Comparison of ENCODE assay signal across 31 cellular contexts in genomic region chr5:41980870-41981269, GRCh38. TPM values are rescaled to one million over a fixed set of nuclear protein-coding genes. Genes with fewer than 3 reads are reported as not detected.
DNase-seq lines count a peak whose midpoint lies in the region; ATAC-seq, FAIRE-seq and TF ChIP-seq lines count a peak whose summit lies in the region.
"Had no signal": no experiment of that assay in that cellular context is flagged by ENCODE, and none has a peak within 500 bp of the region (broad histone marks: within the 10 kb centered on the region; RNA-seq: fewer than 3 reads in every experiment).

No MANE protein-coding gene starts in this region.

- in situ Hi-C loops in IMR-90 (cut with MboI; ENCODE audit: low sequenced_read_pairs) (no loop called here), K562 (cut with MboI) (no loop called here)

- BruUV-seq in IMR-90 (replicated peaks; lab: Mats Ljungman, UMichigan), result no TSS peak
- no TSS peak for BruUV-seq in K562 (replicated peaks; lab: Mats Ljungman, UMichigan)

- no peaks in the 10 kb centered on the region for H3K36me3 ChIP-seq in IMR-90 (ENCODE audit: control insufficient read depth, insufficient read depth, low read length)
- no peaks in the 10 kb centered on the region for H3K36me3 ChIP-seq in K562 (ENCODE audit: control insufficient read depth, insufficient read depth, low read length)
- H3K36me3 ChIP-seq: BE2C; BLaER1; BLaER1 treated with 17β-estradiol and CSF1 and Interleukin-3, amounts not matched to agents 10 nM and 100 nM had no signal

- no peaks in the 10 kb centered on the region for H4K20me1 ChIP-seq in IMR-90 (ENCODE audit: insufficient read depth, low read length)
- H4K20me1 ChIP-seq in K562 (replicated peaks; ENCODE audit: control insufficient read depth, insufficient read depth, low read length), result no peaks in the 10 kb centered on the region
- H4K20me1 ChIP-seq: BLaER1; BLaER1 treated with 17β-estradiol and CSF1 and Interleukin-3, amounts not matched to agents 10 nM and 100 nM had no signal

- TF ChIP-seq POLR2A in A549 (IDR thresholded peaks at IDR 0.05; ENCODE audit: low read length), result no peak
- TF ChIP-seq POLR2A in IMR-90 (IDR thresholded peaks at IDR 0.05; ENCODE audit: low read depth, low read length), result no peak
- TF ChIP-seq POLR2A in K562 (conservative IDR thresholded peaks at IDR 0.05), result no peak

- CTCF ChIA-PET in A549 (lab: Yijun Ruan, JAX) (no interaction called here), IMR-90 (lab: Yijun Ruan, JAX) (no interaction called here), K562 (lab: Yijun Ruan, JAX; ENCODE audit: low intra/inter-chr PET ratio) (no interaction called here)

- dilution Hi-C loops in IMR-90 (cut with HindIII; ENCODE audit: low sequenced_read_pairs, unreplicated experiment), result no loop called here

- H2BK15ac ChIP-seq in IMR-90 (ENCODE audit: low read depth, low read length), result no peak overlapping the region

- H3K56ac ChIP-seq in IMR-90 (ENCODE audit: extremely low read depth, insufficient read depth, low read length), result no peak overlapping the region

- no peak overlapping the region for H3K23ac ChIP-seq in IMR-90 (ENCODE audit: low read depth, low read length)

- no peak overlapping the region for H3K27ac ChIP-seq in A549
- no peak overlapping the region for H3K27ac ChIP-seq in IMR-90 (ENCODE audit: insufficient read depth, low read length)
- H3K27ac ChIP-seq in K562 (ENCODE audit: extremely low read depth, low read depth, low read length), result no peak overlapping the region
- H3K27ac ChIP-seq: 22Rv1; BLaER1; BLaER1 treated with 17β-estradiol and CSF1 and Interleukin-3, amounts not matched to agents 10 nM and 100 nM; C4-2B had no signal

- no peak overlapping the region for H4K5ac ChIP-seq in IMR-90 (ENCODE audit: low read depth, low read length)

- H3K4me3 ChIP-seq in A549, result no peak overlapping the region
- H3K4me3 ChIP-seq in IMR-90 (ENCODE audit: insufficient read depth, low read depth, low read length), result no peak overlapping the region
- H3K4me3 ChIP-seq in K562, result no peak overlapping the region
- H3K4me3 ChIP-seq: BLaER1; BLaER1 treated with 17β-estradiol and CSF1 and Interleukin-3, amounts not matched to agents 10 nM and 100 nM had no signal

- H2BK120ac ChIP-seq in IMR-90 (ENCODE audit: low read depth, low read length), result no peak overlapping the region

- TF ChIP-seq EP300 in A549 (IDR thresholded peaks at IDR 0.05), result no peak
- TF ChIP-seq EP300 in K562 (IDR thresholded peaks at IDR 0.05; ENCODE audit: low read length), result no peak

- TF ChIP-seq CTCF in A549 (IDR thresholded peaks at IDR 0.05) (no peak), IMR-90 (conservative IDR thresholded peaks at IDR 0.05; ENCODE audit: low read depth, low read length) (no peak), K562 (IDR thresholded peaks at IDR 0.05 in 2 of 3, conservative IDR thresholded peaks at IDR 0.05 in 1 of 3; ENCODE audit: insufficient read depth in 2 of 3, low read depth in 1 of 3, low read length in 3 of 3) (no peak)

- no peak overlapping the region for H3K14ac ChIP-seq in IMR-90 (replicated peaks; ENCODE audit: low read depth, low read length)

- H3K4me2 ChIP-seq in A549 (no peak overlapping the region), IMR-90 (ENCODE audit: low read depth, low read length) (no peak overlapping the region), K562 (ENCODE audit: insufficient read depth, low read length) (no peak overlapping the region)
- H3K4me2 ChIP-seq: BLaER1; BLaER1 treated with 17β-estradiol and CSF1 and Interleukin-3, amounts not matched to agents 10 nM and 100 nM had no signal

- no peak overlapping the region for H3K4ac ChIP-seq in IMR-90 (ENCODE audit: low read depth, low read length)

- H4K91ac ChIP-seq in IMR-90 (ENCODE audit: insufficient read depth, low read depth, low read length), result no peak overlapping the region

- H3K79me2 ChIP-seq in K562 (ENCODE audit: control insufficient read depth, insufficient read depth, low read length), result no peaks in the 10 kb centered on the region

- H2BK5ac ChIP-seq in IMR-90 (ENCODE audit: low read depth, low read length, poor library complexity, severe bottlenecking), result no peak overlapping the region

- DNase-seq in A549 (ENCODE audit: low read depth in 1 of 2, low spot score in 1 of 2) (no peak), IMR-90 (no peak), K562 (ENCODE audit: extremely low read depth in 1 of 4, low spot score in 3 of 4) (no peak), nucleus accumbens (lab: John Stamatoyannopoulos, UW) (no peak)
- DNase-seq in stimulated activated CD4-positive, alpha-beta T cell treated with anti-CD3 and anti-CD28 coated beads, Interleukin-2, amount 100 ng/mL, for 48 hours, result no peak
- DNase-seq: 8988T; ACHN; AML-193; BE2C; C1 segment of cervical spinal cord; Caco-2; Calu3; CD4-positive, alpha-beta memory T cell; CD4-positive, alpha-beta T cell; CD4-positive, CD25-positive, alpha-beta regulatory T cell; CD8-positive, alpha-beta memory T cell; CD8-positive, alpha-beta T cell; COR-L47; DMS 273 treated with DMSO at 0.1 percent for 48 hours; DMS153; DMS53; DMS79; DMS79 treated with DMSO at 0.1 percent for 48 hours; DND-41; EL had no signal

- ATAC-seq in A549 (no peak), IMR-90 (ENCODE audit: low read depth) (no peak), K562 (no peak), HG03565 (IDR thresholded peaks at IDR 0.05; ENCODE audit: unreplicated experiment) (no peak)
- ATAC-seq: CD8-positive, alpha-beta T cell had no signal

- H2AFZ ChIP-seq in IMR-90 (replicated peaks; ENCODE audit: low read length, poor library complexity) (no peak overlapping the region), K562 (ENCODE audit: low read depth, low read length) (no peak overlapping the region)

- H3K4me1 ChIP-seq in A549 (no peaks in the 10 kb centered on the region), IMR-90 (ENCODE audit: control insufficient read depth, insufficient read depth, low read length) (no peaks in the 10 kb centered on the region), K562 (replicated peaks in 1 of 2; ENCODE audit: control insufficient read depth in 2 of 2, insufficient read depth in 2 of 2, low read length in 2 of 2) (no peaks in the 10 kb centered on the region)
- H3K4me1 ChIP-seq: BE2C; BLaER1; BLaER1 treated with 17β-estradiol and CSF1 and Interleukin-3, amounts not matched to agents 10 nM and 100 nM; Caco-2 had no signal

- no peak overlapping the region for H3K18ac ChIP-seq in IMR-90 (ENCODE audit: low read depth, low read length)

- H3K27me3 ChIP-seq in IMR-90 (ENCODE audit: control insufficient read depth, insufficient read depth, low read length) (no peaks in the 10 kb centered on the region), K562 (ENCODE audit: control insufficient read depth in 2 of 2, insufficient read depth in 2 of 2, low read length in 2 of 2) (no peaks in the 10 kb centered on the region)
- H3K27me3 ChIP-seq: BLaER1; BLaER1 treated with 17β-estradiol and CSF1 and Interleukin-3, amounts not matched to agents 10 nM and 100 nM had no signal

- no peaks in the 10 kb centered on the region for H3K79me1 ChIP-seq in IMR-90 (ENCODE audit: low read depth in 1 of 2, low read length in 2 of 2)

- no peak overlapping the region for H4K8ac ChIP-seq in IMR-90 (ENCODE audit: low read depth in 2 of 2, low read length in 2 of 2)

- H3K9me1 ChIP-seq in IMR-90 (ENCODE audit: insufficient read depth, low read length), result no peaks in the 10 kb centered on the region
- no peaks in the 10 kb centered on the region for H3K9me1 ChIP-seq in K562 (ENCODE audit: control insufficient read depth, insufficient read depth, low read length)

- no peak overlapping the region for H2AK9ac ChIP-seq in IMR-90 (replicated peaks; ENCODE audit: low read depth, low read length, poor library complexity)

- POLR2A ChIA-PET in A549 (lab: Yijun Ruan, JAX) (no interaction called here), IMR-90 (lab: Charles Lee; ENCODE audit: unreplicated experiment) (no interaction called here), K562 (lab: Yijun Ruan, JAX) (no interaction called here)

- FAIRE-seq in A549 (lab: Jason Lieb, UNC), result no peak
- FAIRE-seq in K562 (lab: Jason Lieb, UNC), result no peak
- FAIRE-seq: D721Med had no signal

- intact Hi-C loops in IMR-90 (cut with micrococcal nuclease), result no loop called here
- intact Hi-C loops in K562 (cut with micrococcal nuclease), result no loop called here

- H3K9ac ChIP-seq in IMR-90 (ENCODE audit: low read depth, low read length), result no peak overlapping the region
- no peak overlapping the region for H3K9ac ChIP-seq in K562 (ENCODE audit: insufficient read depth in 1 of 2, low read depth in 2 of 2, low read length in 2 of 2)
- H3K9ac ChIP-seq: BLaER1; BLaER1 treated with 17β-estradiol and CSF1 and Interleukin-3, amounts not matched to agents 10 nM and 100 nM had no signal

- no peak overlapping the region for H2BK20ac ChIP-seq in IMR-90 (ENCODE audit: low read depth, low read length)

- TF ChIP-seq RAD21 in A549 (conservative IDR thresholded peaks at IDR 0.05 in 1 of 2, IDR thresholded peaks at IDR 0.05 in 1 of 2) (no peak), IMR-90 (IDR thresholded peaks at IDR 0.05; ENCODE audit: low read length) (no peak), K562 (CRISPR knock-in tag; conservative IDR thresholded peaks at IDR 0.05 in 1 of 2, IDR thresholded peaks at IDR 0.05 in 1 of 2) (no peak)

- H3K9me3 ChIP-seq in A549, result no peaks in the 10 kb centered on the region
- no peaks in the 10 kb centered on the region for H3K9me3 ChIP-seq in IMR-90 (ENCODE audit: control insufficient read depth, insufficient read depth, low read length)
- no peaks in the 10 kb centered on the region for H3K9me3 ChIP-seq in K562 (replicated peaks; ENCODE audit: control insufficient read depth, insufficient read depth, low read depth, low read length)
- H3K9me3 ChIP-seq: BE2C, BLaER1, Caco-2 had no signal

- no peak overlapping the region for H2AK5ac ChIP-seq in IMR-90 (ENCODE audit: low read depth, low read length)

RNA-seq across cellular contexts. Expression of gene FBXO4, which starts 55.8 kb away (rescaled TPM):
- polyA plus RNA-seq in A549 (2011; rRNA removed), result 14.9 and 22.5 TPM in 2 replicates
- 4.5 and 4.7 TPM in 2 replicates for polyA plus RNA-seq in A549 (2012; cell fraction: cytosol; rRNA removed)
- 1.9 and 4.1 TPM in 2 replicates for polyA plus RNA-seq in A549 (2012; cell fraction: nucleus; rRNA removed)
- 9.0 to 11.8 TPM (median 9.8 TPM) in 3 replicates for polyA plus RNA-seq in A549 (2017; fragmentation: RNase III; extraction: RNeasy Plus Mini Kit Qiagen cat#74134 plus additional on column Dnase treatment)
- 4.2 and 4.9 TPM in 2 replicates for polyA minus RNA-seq in A549 (2011; rRNA and poly(A)+ RNA removed)
- total RNA-seq in IMR-90 (2012; rRNA removed), result 4.1 and 8.3 TPM in 2 replicates
- 3.5 TPM in 2 replicates for polyA plus RNA-seq in IMR-90 (2012; rRNA removed)
- 0.92 and 1.1 TPM in 2 replicates for polyA plus RNA-seq in IMR-90 (2012; cell fraction: cytosol; rRNA removed)
- 0.50 and 3.3 TPM in 2 replicates for polyA plus RNA-seq in IMR-90 (2012; cell fraction: nucleus; rRNA removed; ENCODE audit: low replicate concordance)
- total RNA-seq in K562 (2011; cell fraction: chromatin; rRNA removed; ENCODE audit: low replicate concordance), result 9.4 and 30.6 TPM in 2 replicates
- 7.9 and 8.7 TPM in 2 replicates for total RNA-seq in K562 (2011; cell fraction: nucleolus; rRNA removed)
- total RNA-seq in K562 (2011; cell fraction: nucleoplasm; rRNA removed), result 20.8 and 29.9 TPM in 2 replicates
- 17.1 and 18.3 TPM in 2 replicates for total RNA-seq in K562 (2014; rRNA removed)
- 21.0 and 24.9 TPM in 2 replicates for total RNA-seq in K562 (2014; rRNA removed; fragmentation: Illumina TruSeq; extraction: Trizol)
- total RNA-seq in K562 (2015; rRNA removed; fragmentation: Illumina TruSeq; extraction: Trizol), result 18.9 and 19.6 TPM in 2 replicates
- 15.1 and 19.6 TPM in 2 replicates for total RNA-seq in K562 (2021)
- 31.2 and 33.4 TPM in 2 replicates for polyA plus RNA-seq in K562 (2011; rRNA removed)
- 7.6 and 22.2 TPM in 2 replicates for polyA plus RNA-seq in K562 (2011; cell fraction: cytosol; rRNA removed)
- polyA plus RNA-seq in K562 (2011; cell fraction: nucleus; rRNA removed), result 11.7 and 19.2 TPM in 2 replicates
- 11.3 and 23.0 TPM in 2 replicates for polyA plus RNA-seq in K562 (2012)
- 19.0 and 19.3 TPM in 2 replicates for polyA plus RNA-seq in K562 (2014; fragmentation: Illumina TruSeq; extraction: Trizol)
- polyA plus RNA-seq in K562 (2014; fragmentation: Nextera tagmentation; extraction: Ambion mirVana), result 1 to 10 TPM; 5.9 to 8.2 TPM
- polyA plus RNA-seq in K562 (2014; rRNA removed), result 19.7 and 20.4 TPM in 2 replicates
- 29.8 and 38.5 TPM in 2 replicates for polyA minus RNA-seq in K562 (2011; rRNA and poly(A)+ RNA removed)
- 10.0 and 10.7 TPM in 2 replicates for polyA minus RNA-seq in K562 (2011; cell fraction: cytosol; rRNA and poly(A)+ RNA removed)
- 12.8 and 29.5 TPM in 2 replicates for polyA minus RNA-seq in K562 (2011; cell fraction: nucleus; rRNA and poly(A)+ RNA removed)

Comparison
In these comparisons a context has a peak if more than half of its experiments do, and no peak if none do; other contexts are left out.
1. Of the 35 proteins assayed by ChIP-seq in both K562 and A549: peak only in K562: none; only in A549: MAFK; in both: none; in neither: 34.